ENCODE assay signal across 28 cellular contexts in the genomic region with DNA sequence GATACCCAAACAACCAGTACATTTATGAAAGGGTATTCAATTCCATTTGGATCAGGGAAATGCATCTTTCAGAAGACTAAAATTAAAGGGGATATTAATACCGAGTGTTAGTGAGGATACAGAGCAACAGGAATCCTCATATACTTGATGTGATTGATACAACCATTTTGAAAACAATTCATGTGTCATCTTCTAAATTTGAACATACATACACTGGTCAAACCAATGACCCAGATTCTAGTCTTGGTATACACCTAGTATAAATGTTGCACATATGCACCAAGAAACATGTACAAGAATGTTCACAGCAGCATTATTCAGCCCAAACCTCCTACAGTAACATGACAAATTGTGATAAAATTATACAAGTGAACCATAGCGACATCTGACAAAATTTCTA.
"Had no signal": no experiment of that assay in that cellular context is flagged by ENCODE, and none has a peak within 500 bp of the region (broad histone marks: within the 10 kb centered on the region; RNA-seq: fewer than 3 reads in every experiment).

No MANE protein-coding gene starts in this region.

- H3K27me3 ChIP-seq: body of pancreas, esophagus squamous epithelium, gastroesophageal sphincter had no signal

- H3K4me3 ChIP-seq: body of pancreas, esophagus squamous epithelium, gastroesophageal sphincter had no signal

- H3K4me3 Mint-ChIP-seq: activated CD4-positive, alpha-beta memory T cell treated with anti-CD3 and anti-CD28 coated beads for 36 hours; activated CD4-positive, alpha-beta T cell treated with anti-CD3 and anti-CD28 coated beads for 36 hours; activated CD4-positive, alpha-beta T cell treated with anti-CD3 and anti-CD28 coated beads, Interleukin-2, amount 10 ng/mL, durations not matched to agents 24 days and 14 days; activated CD8-positive, alpha-beta memory T cell treated with anti-CD3 and anti-CD28 coated beads, Interleukin-2, amount 10 ng/mL, durations not matched to agents 7 days and 5 days; activated CD8-positive, alpha-beta T cell treated with anti-CD3 and anti-CD28 coated beads, Interleukin-2, amount 10 ng/mL, durations not matched to agents 7 days and 5 days; activated naive CD8-positive, alpha-beta T cell; activated T-helper 17 cell treated with anti-CD3 and anti-CD28 coated beads, Interleukin-2, amount 50 U/mL, for 72 hours had no signal

- DNase-seq: activated CD4-positive, alpha-beta memory T cell treated with anti-CD3 and anti-CD28 coated beads for 36 hours; activated CD4-positive, alpha-beta T cell treated with anti-CD3 and anti-CD28 coated beads for 36 hours; activated CD4-positive, alpha-beta T cell treated with anti-CD3 and anti-CD28 coated beads, Interleukin-2, amount 10 ng/mL, durations not matched to agents 24 days and 14 days; activated CD4-positive, CD25-positive, alpha-beta regulatory T cell; activated CD4-positive, CD25-positive, alpha-beta regulatory T cell treated with anti-CD3 and anti-CD28 coated beads, Interleukin-2, amount 50 U/mL, for 72 hours; activated CD8-positive, alpha-beta memory T cell treated with anti-CD3 and anti-CD28 coated beads, Interleukin-2, amount 10 ng/mL, durations not matched to agents 7 days and 5 days; activated CD8-positive, alpha-beta memory T cell treated with anti-CD3 and anti-CD28 coated beads, Interleukin-2, amount 50 U/mL, for 4 hours; activated CD8-positive, alpha-beta T cell treated with anti-CD3 and anti-CD28 coated beads, Interleukin-2, amount 10 ng/mL, durations not matched to agents 7 days and 5 days; activated effector memory CD4-positive, alpha-beta T cell treated with Interleukin-2 at 50 U/mL for 16 hours; activated gamma-delta T cell treated with Interleukin-2 at 50 U/mL for 16 hours; activated naive CD4-positive, alpha-beta T cell treated with anti-CD3 and anti-CD28 coated beads, Interleukin-2, amount 50 U/mL, for 16 hours; activated naive CD4-positive, alpha-beta T cell treated with Interleukin-2 at 50 U/mL for 16 hours; activated T-cell treated with anti-CD3 and anti-CD28 coated beads, Interleukin-2, amount 50 U/mL, for 1 hour; amniotic stem cell; anterior cingulate cortex; body of pancreas; caudate nucleus; cortex of kidney; effector CD4-positive, alpha-beta T cell; effector memory CD8-positive, alpha-beta T cell; esophagus squamous epithelium; foreskin melanocyte; T-helper 2 cell had no signal

- H3K36me3 ChIP-seq: esophagus squamous epithelium, gastroesophageal sphincter had no signal

- H3K9me3 ChIP-seq: body of pancreas, esophagus squamous epithelium, gastroesophageal sphincter had no signal

- H3K27ac ChIP-seq: body of pancreas, epithelial cell of prostate, esophagus squamous epithelium, gastroesophageal sphincter had no signal

- H3K27me3 Mint-ChIP-seq: activated CD4-positive, alpha-beta memory T cell treated with anti-CD3 and anti-CD28 coated beads for 36 hours; activated CD4-positive, alpha-beta T cell treated with anti-CD3 and anti-CD28 coated beads for 36 hours; activated CD4-positive, alpha-beta T cell treated with anti-CD3 and anti-CD28 coated beads, Interleukin-2, amount 10 ng/mL, durations not matched to agents 24 days and 14 days; activated CD8-positive, alpha-beta memory T cell treated with anti-CD3 and anti-CD28 coated beads, Interleukin-2, amount 10 ng/mL, durations not matched to agents 7 days and 5 days; activated naive CD8-positive, alpha-beta T cell; activated T-helper 17 cell treated with anti-CD3 and anti-CD28 coated beads, Interleukin-2, amount 50 U/mL, for 72 hours; effector memory CD8-positive, alpha-beta T cell had no signal

- H3K9me3 Mint-ChIP-seq: activated CD4-positive, alpha-beta memory T cell treated with anti-CD3 and anti-CD28 coated beads for 36 hours; activated CD4-positive, alpha-beta T cell treated with anti-CD3 and anti-CD28 coated beads, Interleukin-2, amount 10 ng/mL, durations not matched to agents 24 days and 14 days; activated T-helper 17 cell treated with anti-CD3 and anti-CD28 coated beads, Interleukin-2, amount 50 U/mL, for 72 hours; effector memory CD8-positive, alpha-beta T cell had no signal

- ATAC-seq: activated CD4-positive, alpha-beta T cell treated with anti-CD3 and anti-CD28 coated beads for 36 hours; activated CD8-positive, alpha-beta memory T cell treated with anti-CD3 and anti-CD28 coated beads, Interleukin-2, amount 10 ng/mL, durations not matched to agents 7 days and 5 days; activated CD8-positive, alpha-beta T cell treated with anti-CD3 and anti-CD28 coated beads, Interleukin-2, amount 10 ng/mL, durations not matched to agents 7 days and 5 days; activated T-helper 17 cell treated with anti-CD3 and anti-CD28 coated beads, Interleukin-2, amount 50 U/mL, for 72 hours; body of pancreas; effector memory CD8-positive, alpha-beta T cell; gastroesophageal sphincter had no signal

- FAIRE-seq: colon had no signal

- H3K4me1 ChIP-seq: body of pancreas had no signal

- H3K27ac Mint-ChIP-seq: activated CD4-positive, alpha-beta memory T cell treated with anti-CD3 and anti-CD28 coated beads for 36 hours; activated CD4-positive, alpha-beta T cell treated with anti-CD3 and anti-CD28 coated beads for 36 hours; activated CD4-positive, alpha-beta T cell treated with anti-CD3 and anti-CD28 coated beads, Interleukin-2, amount 10 ng/mL, durations not matched to agents 24 days and 14 days; activated CD8-positive, alpha-beta memory T cell treated with anti-CD3 and anti-CD28 coated beads, Interleukin-2, amount 10 ng/mL, durations not matched to agents 7 days and 5 days; activated CD8-positive, alpha-beta T cell treated with anti-CD3 and anti-CD28 coated beads, Interleukin-2, amount 10 ng/mL, durations not matched to agents 7 days and 5 days; activated T-helper 17 cell treated with anti-CD3 and anti-CD28 coated beads, Interleukin-2, amount 50 U/mL, for 72 hours; effector memory CD8-positive, alpha-beta T cell had no signal
